17 cellular contexts compared by ENCODE assay signal in the genomic region with DNA sequence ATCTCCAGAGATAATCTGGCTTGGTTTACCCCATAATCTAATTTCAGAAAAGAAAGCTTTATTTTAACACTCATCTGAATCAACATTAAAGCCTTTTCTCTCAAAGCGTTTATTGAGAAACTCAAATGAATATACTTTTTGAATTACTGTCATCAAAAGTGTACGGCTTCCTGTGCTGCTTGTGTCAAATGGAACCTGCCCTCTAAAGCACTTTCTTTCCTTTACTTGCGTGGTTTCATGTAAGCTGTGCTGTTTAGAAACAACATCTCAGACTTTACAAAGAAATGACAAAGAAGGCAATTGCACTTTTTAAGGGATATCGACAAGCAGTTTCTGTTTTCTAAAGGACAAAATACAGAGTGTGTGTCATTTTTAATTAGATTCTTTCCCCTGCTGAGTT.
"Had no signal": no experiment of that assay in that cellular context is flagged by ENCODE, and none has a peak within 500 bp of the region (broad histone marks: within the 10 kb centered on the region; RNA-seq: fewer than 3 reads in every experiment).

No MANE protein-coding gene starts in this region.

- H3K27ac ChIP-seq: ascending aorta, esophagus muscularis mucosa, left ventricle myocardium inferior, psoas muscle, skin epidermis, tibial nerve, vagina had no signal

- H3K27me3 ChIP-seq: ascending aorta, tibial nerve, vagina had no signal

- H3K9me3 Mint-ChIP-seq: dendritic cell treated with granulocyte-macrophage colony-stimulating factor and Interleukin-4, amounts not matched to agents 40 ng/mL and 50 ng/mL, for 4 days; immature natural killer cell; stimulated activated naive CD8-positive, alpha-beta T cell treated with anti-CD3 and anti-CD28 coated beads, Interleukin-15, Interleukin-2, amounts not matched to agents 100 ng/mL and 50 ng/mL, for 24 hours; T-helper 2 cell treated with Interferon-gamma antibody and Interleukin-4, amounts not matched to agents 5 μg/mL and 100 μg/mL, for 36 hours had no signal

- H3K9me3 ChIP-seq: ascending aorta, esophagus muscularis mucosa, left ventricle myocardium inferior, psoas muscle, tibial nerve, vagina had no signal

- H3K27ac Mint-ChIP-seq: dendritic cell treated with granulocyte-macrophage colony-stimulating factor and Interleukin-4, amounts not matched to agents 40 ng/mL and 50 ng/mL, for 4 days; immature natural killer cell; stimulated activated naive CD8-positive, alpha-beta T cell treated with anti-CD3 and anti-CD28 coated beads, Interleukin-15, Interleukin-2, amounts not matched to agents 100 ng/mL and 50 ng/mL, for 24 hours; T-helper 2 cell treated with Interferon-gamma antibody and Interleukin-4, amounts not matched to agents 5 μg/mL and 100 μg/mL, for 36 hours had no signal

- H3K4me1 ChIP-seq: ascending aorta, esophagus muscularis mucosa, left ventricle myocardium inferior, psoas muscle, tibial nerve, vagina had no signal

- H3K4me3 ChIP-seq: ascending aorta, esophagus muscularis mucosa, left ventricle myocardium inferior, psoas muscle, skin epidermis, tibial nerve, vagina had no signal

- DNase-seq: activated CD4-positive, alpha-beta T cell treated with anti-CD3 and anti-CD28 coated beads for 48 hours; activated naive CD4-positive, alpha-beta T cell treated with anti-CD3 and anti-CD28 coated beads, Interleukin-2, amount 50 U/mL, for 16 hours; effector memory CD4-positive, alpha-beta T cell; immature natural killer cell; kidney glomerular epithelial cell; left ventricle myocardium inferior; psoas muscle; right cardiac atrium had no signal

- FAIRE-seq: endothelial cell of umbilical vein had no signal

- H3K4me1 Mint-ChIP-seq: immature natural killer cell had no signal

- H3K27me3 Mint-ChIP-seq: dendritic cell treated with granulocyte-macrophage colony-stimulating factor and Interleukin-4, amounts not matched to agents 40 ng/mL and 50 ng/mL, for 4 days; stimulated activated naive CD8-positive, alpha-beta T cell treated with anti-CD3 and anti-CD28 coated beads, Interleukin-15, Interleukin-2, amounts not matched to agents 100 ng/mL and 50 ng/mL, for 24 hours had no signal

- ATAC-seq: psoas muscle, right cardiac atrium had no signal

- H3K4me3 Mint-ChIP-seq: dendritic cell treated with granulocyte-macrophage colony-stimulating factor and Interleukin-4, amounts not matched to agents 40 ng/mL and 50 ng/mL, for 4 days; immature natural killer cell; stimulated activated naive CD8-positive, alpha-beta T cell treated with anti-CD3 and anti-CD28 coated beads, Interleukin-15, Interleukin-2, amounts not matched to agents 100 ng/mL and 50 ng/mL, for 24 hours; T-helper 2 cell treated with Interferon-gamma antibody and Interleukin-4, amounts not matched to agents 5 μg/mL and 100 μg/mL, for 36 hours had no signal
